20 cellular contexts compared by ENCODE assay signal in the genomic region with DNA sequence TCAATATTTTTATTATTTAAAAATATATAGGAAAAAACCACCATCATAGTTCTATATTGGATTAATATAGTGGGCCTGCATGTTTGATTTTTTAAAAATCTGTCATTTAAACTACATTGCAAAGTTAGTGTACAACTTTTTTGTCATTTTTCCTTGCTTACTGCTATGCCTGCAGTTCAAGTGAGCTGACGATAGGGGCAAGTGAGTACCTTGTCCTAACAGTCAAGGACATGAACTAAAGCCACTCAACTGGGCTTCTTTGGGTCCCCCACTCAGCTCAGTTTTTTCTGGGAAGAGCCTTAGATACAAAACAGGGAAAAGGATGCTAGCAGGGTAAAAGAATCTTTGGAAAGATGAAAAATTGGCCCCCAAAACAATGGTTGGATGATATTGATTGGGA.
DNase-seq lines count a peak whose midpoint lies in the region; ATAC-seq and TF ChIP-seq lines count a peak whose summit lies in the region.
"Had no signal": no experiment of that assay in that cellular context is flagged by ENCODE, and none has a peak within 500 bp of the region (broad histone marks: within the 10 kb centered on the region; RNA-seq: fewer than 3 reads in every experiment).

No MANE protein-coding gene starts in this region.

- H3K4me1 ChIP-seq in Karpas-422 (ENCODE audit: low read length) (no peaks in the 10 kb centered on the region), neural progenitor cell (peaks cover 10% of the 10 kb centered on the region), neuronal stem cell (ENCODE audit: control insufficient read depth in 2 of 2, insufficient read depth in 1 of 2, low read depth in 1 of 2, low read length in 2 of 2) (no peaks in the 10 kb centered on the region)
- H3K4me1 ChIP-seq: prostate gland had no signal

- H4K91ac ChIP-seq in neuronal stem cell (ENCODE audit: low read depth, low read length, poor library complexity): no peak overlapping the region

- H3K4me1 Mint-ChIP-seq in neural progenitor cell: peaks cover 5% of the 10 kb centered on the region
- H3K4me1 Mint-ChIP-seq in stimulated activated effector memory CD8-positive, alpha-beta T cell treated with anti-CD3 and anti-CD28 coated beads, Interleukin-12 subunit alpha, Interleukin-12 subunit beta, amount 100 ng/mL, for 72 hours: no peaks in the 10 kb centered on the region

- no peak for ATAC-seq in stimulated activated effector memory CD8-positive, alpha-beta T cell treated with anti-CD3 and anti-CD28 coated beads, Interleukin-12 subunit alpha, Interleukin-12 subunit beta, amount 100 ng/mL, for 72 hours
- ATAC-seq: naive thymus-derived CD4-positive, alpha-beta T cell; SK-N-SH treated with all-trans-retinoic acid at 6 μM for 48 hours had no signal

- no CpG with 5 or more reads among the region's 1 CpG for WGBS in neuronal stem cell (ENCODE audit: extremely low coverage in 2 of 2, insufficient read length in 2 of 2, insufficient replicate concordance in 1 of 2), 2 donors

- H2BK15ac ChIP-seq in neuronal stem cell (ENCODE audit: low read length): no peak overlapping the region

- no peaks in the 10 kb centered on the region for H3K9me2 ChIP-seq in Karpas-422 (replicated peaks; ENCODE audit: insufficient read depth, low read length)

- H3K36me3 ChIP-seq in Karpas-422 (ENCODE audit: insufficient read depth, low read length) (no peaks in the 10 kb centered on the region), neural progenitor cell (no peaks in the 10 kb centered on the region), neuronal stem cell (replicated peaks in 1 of 2; ENCODE audit: control insufficient read depth in 2 of 2, insufficient read depth in 2 of 2, low read length in 2 of 2) (no peaks in the 10 kb centered on the region)
- H3K36me3 ChIP-seq: BLaER1, prostate gland, suprapubic skin had no signal

- no peak overlapping the region for H3K4ac ChIP-seq in neuronal stem cell (ENCODE audit: low read length)

- H3K4me2 ChIP-seq in Karpas-422 (ENCODE audit: low read depth, low read length, poor library complexity, severe bottlenecking) (no peak overlapping the region), neural progenitor cell (no peak overlapping the region), neuronal stem cell (ENCODE audit: insufficient read depth, low read length, poor library complexity, severe bottlenecking) (no peak overlapping the region)
- H3K4me2 ChIP-seq: BLaER1, smooth muscle cell had no signal

- no peak overlapping the region for H3K14ac ChIP-seq in neuronal stem cell (ENCODE audit: low read length)

- no peaks in the 10 kb centered on the region for H3K36me3 Mint-ChIP-seq in neural progenitor cell
- no peaks in the 10 kb centered on the region for H3K36me3 Mint-ChIP-seq in stimulated activated effector memory CD8-positive, alpha-beta T cell treated with anti-CD3 and anti-CD28 coated beads, Interleukin-12 subunit alpha, Interleukin-12 subunit beta, amount 100 ng/mL, for 72 hours

- no peak overlapping the region for H2BK5ac ChIP-seq in neuronal stem cell (ENCODE audit: low read length)

- H3K27ac ChIP-seq in Karpas-422 (ENCODE audit: low read length) (no peak overlapping the region), neural progenitor cell (no peak overlapping the region), neuronal stem cell (replicated peaks; ENCODE audit: low read length) (no peak overlapping the region)
- H3K27ac ChIP-seq: BLaER1, prostate gland, suprapubic skin had no signal

- no peak overlapping the region for H3K23ac ChIP-seq in neuronal stem cell (ENCODE audit: low read depth, low read length, poor library complexity)

- no peak overlapping the region for H3K4me3 ChIP-seq in GM12865 (ENCODE audit: low read depth, low read length)
- no peak overlapping the region for H3K4me3 ChIP-seq in Karpas-422 (ENCODE audit: low read length)
- no peak overlapping the region for H3K4me3 ChIP-seq in choroid plexus epithelial cell (ENCODE audit: low read depth, low read length)
- H3K4me3 ChIP-seq in neural progenitor cell: no peak overlapping the region
- H3K4me3 ChIP-seq in neuronal stem cell (ENCODE audit: low read length in 2 of 2): no peak overlapping the region
- H3K4me3 ChIP-seq: BLaER1, prostate gland, smooth muscle cell, suprapubic skin had no signal

- H3K27me3 Mint-ChIP-seq in neural progenitor cell (ENCODE audit: insufficient read depth, low read depth): peaks cover 2% of the 10 kb centered on the region
- H3K27me3 Mint-ChIP-seq: naive thymus-derived CD4-positive, alpha-beta T cell had no signal

- DNase-seq in GM12865 (ENCODE audit: low read depth) (peak; percentile 10), Karpas-422 (peak; percentile 49), choroid plexus epithelial cell (ENCODE audit: low read depth) (no peak), neural progenitor cell (ENCODE audit: low spot score) (no peak), neuronal stem cell (ENCODE audit: low spot score) (no peak), GM20000 (ENCODE audit: low spot score) (no peak)
- DNase-seq in stimulated activated effector memory CD8-positive, alpha-beta T cell treated with anti-CD3 and anti-CD28 coated beads, Interleukin-12 subunit alpha, Interleukin-12 subunit beta, amount 100 ng/mL, for 72 hours (ENCODE audit: low spot score in 2 of 2): no peak
- DNase-seq: activated CD8-positive, alpha-beta memory T cell treated with anti-CD3 and anti-CD28 coated beads, Interleukin-2, amount 50 U/mL, for 4 hours; activated gamma-delta T cell treated with Interleukin-2 at 50 U/mL for 16 hours; amygdala; MM.1S; naive thymus-derived CD4-positive, alpha-beta T cell; NCI-H2029; NCI-H524; T1000 had no signal

- no peak overlapping the region for H2BK120ac ChIP-seq in neuronal stem cell (ENCODE audit: low read depth, low read length)

- H3K4me3 Mint-ChIP-seq in neural progenitor cell: no peak overlapping the region
- no peak overlapping the region for H3K4me3 Mint-ChIP-seq in stimulated activated effector memory CD8-positive, alpha-beta T cell treated with anti-CD3 and anti-CD28 coated beads, Interleukin-12 subunit alpha, Interleukin-12 subunit beta, amount 100 ng/mL, for 72 hours
- H3K4me3 Mint-ChIP-seq: naive thymus-derived CD4-positive, alpha-beta T cell had no signal

- H3K27ac Mint-ChIP-seq in neural progenitor cell: no peak overlapping the region
- no peak overlapping the region for H3K27ac Mint-ChIP-seq in stimulated activated effector memory CD8-positive, alpha-beta T cell treated with anti-CD3 and anti-CD28 coated beads, Interleukin-12 subunit alpha, Interleukin-12 subunit beta, amount 100 ng/mL, for 72 hours

- H3K9me3 ChIP-seq in Karpas-422 (ENCODE audit: low read length): no peaks in the 10 kb centered on the region
- no peaks in the 10 kb centered on the region for H3K9me3 ChIP-seq in neural progenitor cell (ENCODE audit: low read depth)
- H3K9me3 ChIP-seq in neuronal stem cell (replicated peaks in 1 of 2; ENCODE audit: control insufficient read depth in 2 of 2, insufficient read depth in 1 of 2, low read depth in 1 of 2, low read length in 2 of 2): no peaks in the 10 kb centered on the region
- H3K9me3 ChIP-seq: BLaER1, prostate gland, suprapubic skin had no signal

- no peak overlapping the region for H4K8ac ChIP-seq in neuronal stem cell (ENCODE audit: low read depth, low read length)

- TF ChIP-seq CTCF in GM12865 (IDR thresholded peaks at IDR 0.05; ENCODE audit: insufficient read depth, low read depth, low read length, missing control alignments) (peak; percentile 21), choroid plexus epithelial cell (conservative IDR thresholded peaks at IDR 0.05; ENCODE audit: low read depth, low read length) (peak; percentile 39), neural progenitor cell (IDR thresholded peaks at IDR 0.05) (peak; percentile 39), GM20000 (IDR thresholded peaks at IDR 0.05; ENCODE audit: extremely low read depth, missing control alignments) (no peak)

- H3K79me1 ChIP-seq in neuronal stem cell (ENCODE audit: low read depth, low read length): no peaks in the 10 kb centered on the region

- H2BK12ac ChIP-seq in neuronal stem cell (ENCODE audit: low read length): no peak overlapping the region

- H2AK5ac ChIP-seq in neuronal stem cell (ENCODE audit: low read depth, low read length): no peak overlapping the region

- H3K27me3 ChIP-seq in Karpas-422 (ENCODE audit: low read length) (no peaks in the 10 kb centered on the region; the same call in 1 of the 2 replicates), neural progenitor cell (no peaks in the 10 kb centered on the region), neuronal stem cell (ENCODE audit: control insufficient read depth in 3 of 3, insufficient read depth in 3 of 3, low read depth in 1 of 3, low read length in 3 of 3) (no peaks in the 10 kb centered on the region)
- H3K27me3 ChIP-seq: BLaER1, suprapubic skin had no signal

- no peaks in the 10 kb centered on the region for H4K20me1 ChIP-seq in Karpas-422 (ENCODE audit: insufficient read depth, low read depth, low read length)
- no peaks in the 10 kb centered on the region for H4K20me1 ChIP-seq in neural progenitor cell (ENCODE audit: low read depth)
- H4K20me1 ChIP-seq: BLaER1 had no signal

- no peak overlapping the region for H2AFZ ChIP-seq in Karpas-422 (ENCODE audit: low read length)
- no peak overlapping the region for H2AFZ ChIP-seq in neural progenitor cell (replicated peaks)
- H2AFZ ChIP-seq in neuronal stem cell (ENCODE audit: low read length): no peak overlapping the region

- no peaks in the 10 kb centered on the region for H3K9me3 Mint-ChIP-seq in neural progenitor cell
- no peaks in the 10 kb centered on the region for H3K9me3 Mint-ChIP-seq in stimulated activated effector memory CD8-positive, alpha-beta T cell treated with anti-CD3 and anti-CD28 coated beads, Interleukin-12 subunit alpha, Interleukin-12 subunit beta, amount 100 ng/mL, for 72 hours

- H3F3A ChIP-seq in neural progenitor cell (ENCODE audit: low read depth): no peaks in the 10 kb centered on the region

- H3K79me2 ChIP-seq in Karpas-422 (ENCODE audit: low read length) (no peaks in the 10 kb centered on the region), neural progenitor cell (ENCODE audit: low read depth) (no peaks in the 10 kb centered on the region)

- no peak overlapping the region for H3K18ac ChIP-seq in neuronal stem cell (ENCODE audit: low read length)

- H3K9ac ChIP-seq in Karpas-422 (ENCODE audit: low read length) (no peak overlapping the region), neural progenitor cell (no peak overlapping the region), neuronal stem cell (ENCODE audit: low read depth, low read length, poor library complexity) (no peak overlapping the region)
- H3K9ac ChIP-seq: BLaER1 had no signal

Comparison
In these comparisons a context has a peak if more than half of its experiments do, and no peak if none do; other contexts are left out.
1. DNase-seq: peak in GM12865 (single experiment) and Karpas-422 (single experiment); none in choroid plexus epithelial cell (single experiment), neural progenitor cell (single experiment), stimulated activated effector memory CD8-positive, alpha-beta T cell treated with anti-CD3 and anti-CD28 coated beads, Interleukin-12 subunit alpha, Interleukin-12 subunit beta, amount 100 ng/mL, for 72 hours (0 of 2), neuronal stem cell (single experiment) and GM20000 (single experiment).